ENCODE assay signal across 29 cellular contexts in the genomic region with DNA sequence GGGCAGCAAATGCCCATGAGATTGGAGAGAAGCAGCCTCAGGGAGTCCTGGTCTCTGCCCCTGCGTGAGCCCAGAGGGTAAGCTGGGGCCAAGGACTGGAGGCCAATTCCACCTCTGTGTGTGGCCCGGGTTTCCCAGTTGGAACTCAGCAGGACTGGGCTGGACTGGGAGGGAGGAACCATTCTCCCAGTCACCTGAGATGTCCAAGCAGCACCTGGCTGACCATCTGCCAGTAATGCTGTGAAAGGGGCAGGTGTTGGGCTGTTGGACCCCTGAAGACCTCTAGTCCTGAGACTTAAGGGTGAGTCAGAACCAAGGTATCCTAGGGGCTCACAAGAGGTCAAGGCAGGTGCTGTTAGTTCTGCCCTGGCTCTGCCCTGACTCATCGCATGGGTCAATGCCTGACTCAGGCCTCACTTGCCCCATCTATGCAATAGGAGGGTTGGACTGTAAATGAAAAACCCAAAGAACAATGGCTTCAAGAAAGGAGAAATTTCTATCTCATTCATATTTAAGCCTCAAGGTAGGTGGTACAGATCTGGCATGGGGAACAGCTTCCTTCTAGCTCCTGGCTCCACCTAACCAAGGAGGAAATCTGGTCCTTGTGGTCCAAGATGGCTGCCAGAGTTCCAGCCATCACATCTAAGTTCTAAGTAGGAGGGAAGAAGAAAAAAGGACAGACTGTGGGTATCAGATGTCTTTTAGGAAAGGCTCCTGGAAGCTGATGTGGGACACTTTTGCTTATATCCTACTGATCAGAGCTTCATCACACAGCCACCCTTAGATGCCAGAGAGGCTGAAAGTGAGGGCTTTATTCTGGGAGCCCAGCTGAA.
"Had no signal": no experiment of that assay in that cellular context is flagged by ENCODE, and none has a peak within 500 bp of the region (broad histone marks: within the 10 kb centered on the region; RNA-seq: fewer than 3 reads in every experiment).

No MANE protein-coding gene starts in this region.

- H3K4me3 Mint-ChIP-seq: activated CD4-positive, alpha-beta memory T cell treated with anti-CD3 and anti-CD28 coated beads, Interleukin-2, amount 10 ng/mL, durations not matched to agents 7 days and 5 days; activated CD4-positive, alpha-beta T cell treated with anti-CD3 and anti-CD28 coated beads, Interleukin-2, amount 10 ng/mL, durations not matched to agents 7 days and 5 days; activated naive CD8-positive, alpha-beta T cell; activated T-cell treated with anti-CD3 and anti-CD28 coated beads, Interleukin-2, amount 50 U/mL, for 4 hours; activated T-helper 17 cell treated with anti-CD3 and anti-CD28 coated beads, Interleukin-2, amount 50 U/mL, for 72 hours; effector memory CD8-positive, alpha-beta T cell had no signal

- H3K36me3 Mint-ChIP-seq: activated naive CD8-positive, alpha-beta T cell had no signal

- H3K9me3 ChIP-seq: body of pancreas, esophagus muscularis mucosa, gastrocnemius medialis, heart left ventricle had no signal

- H3K27ac Mint-ChIP-seq: activated CD4-positive, alpha-beta memory T cell treated with anti-CD3 and anti-CD28 coated beads, Interleukin-2, amount 10 ng/mL, durations not matched to agents 7 days and 5 days; activated CD4-positive, alpha-beta T cell treated with anti-CD3 and anti-CD28 coated beads, Interleukin-2, amount 10 ng/mL, durations not matched to agents 7 days and 5 days; activated naive CD8-positive, alpha-beta T cell; activated T-helper 17 cell treated with anti-CD3 and anti-CD28 coated beads, Interleukin-2, amount 50 U/mL, for 72 hours; effector memory CD8-positive, alpha-beta T cell had no signal

- H3K27me3 Mint-ChIP-seq: activated naive CD8-positive, alpha-beta T cell had no signal

- H3K36me3 ChIP-seq: esophagus muscularis mucosa, gastrocnemius medialis, heart left ventricle had no signal

- H3K4me1 ChIP-seq: foreskin keratinocyte, gastrocnemius medialis had no signal

- H3K4me3 ChIP-seq: body of pancreas, esophagus muscularis mucosa, gastrocnemius medialis, heart left ventricle had no signal

- FAIRE-seq: colon had no signal

- DNase-seq: activated CD4-positive, alpha-beta memory T cell treated with anti-CD3 and anti-CD28 coated beads, Interleukin-2, amount 10 ng/mL, durations not matched to agents 7 days and 5 days; activated CD4-positive, alpha-beta T cell treated with anti-CD3 and anti-CD28 coated beads for 1 hour; activated CD4-positive, alpha-beta T cell treated with anti-CD3 and anti-CD28 coated beads for 4 hours; activated CD4-positive, alpha-beta T cell treated with anti-CD3 and anti-CD28 coated beads, Interleukin-2, amount 10 ng/mL, durations not matched to agents 7 days and 5 days; activated CD4-positive, alpha-beta T cell treated with anti-CD3 and anti-CD28 coated beads, Interleukin-2, amount 50 U/mL, for 4 hours; activated effector memory CD4-positive, alpha-beta T cell treated with Interleukin-2 at 50 U/mL for 16 hours; activated gamma-delta T cell treated with Interleukin-2 at 50 U/mL for 16 hours; activated naive CD4-positive, alpha-beta T cell treated with anti-CD3 and anti-CD28 coated beads, Interleukin-2, amount 50 U/mL, for 16 hours; activated naive CD4-positive, alpha-beta T cell treated with Interleukin-2 at 50 U/mL for 16 hours; activated T-cell treated with anti-CD3 and anti-CD28 coated beads, Interleukin-2, amount 50 U/mL, for 4 hours; amniotic stem cell; anterior cingulate cortex; body of pancreas; caudate nucleus; cortex of kidney; dermis blood vessel endothelial cell; effector CD4-positive, alpha-beta T cell; effector memory CD8-positive, alpha-beta T cell; erythroblast; foreskin keratinocyte; gastrocnemius medialis; glutamatergic neuron; heart left ventricle; T-helper 1 cell; T-helper 2 cell had no signal

- ATAC-seq: activated T-cell treated with anti-CD3 and anti-CD28 coated beads, Interleukin-2, amount 50 U/mL, for 4 hours; activated T-helper 17 cell treated with anti-CD3 and anti-CD28 coated beads, Interleukin-2, amount 50 U/mL, for 72 hours; body of pancreas; effector memory CD8-positive, alpha-beta T cell; foreskin keratinocyte; gastrocnemius medialis; heart left ventricle had no signal

- H3K27ac ChIP-seq: body of pancreas, esophagus muscularis mucosa, foreskin keratinocyte, gastrocnemius medialis, heart left ventricle had no signal
